Comparison of ENCODE assay signal across 1 cellular context in the genomic region with DNA sequence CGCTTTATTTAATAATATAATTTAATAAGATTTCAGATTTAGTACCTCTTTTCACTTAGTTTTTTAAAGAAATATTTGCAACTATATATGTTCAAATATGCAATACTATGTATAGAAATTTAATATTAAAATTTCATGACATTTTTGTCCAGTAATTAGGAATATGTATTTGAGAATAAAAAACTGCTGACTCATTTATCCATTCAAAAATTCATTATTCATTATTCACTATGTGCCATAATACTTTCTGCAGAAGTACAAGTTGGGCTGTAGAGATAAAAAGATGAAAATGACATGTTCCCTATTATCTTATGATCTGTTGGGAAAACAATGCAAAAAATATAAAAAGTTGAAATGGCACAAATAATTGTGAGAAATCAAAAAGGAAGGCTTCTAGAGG.
TF ChIP-seq lines count a peak whose summit lies in the region.

No MANE protein-coding gene starts in this region.

TF ChIP-seq in HepG2, 621 proteins besides CTCF, POLR2A, EP300 and RAD21:
- TF ChIP-seq ATRX (CRISPR knock-in tag; IDR thresholded peaks at IDR 0.05; ENCODE audit: borderline replicate concordance) (no peak), NFE2L2 (IDR thresholded peaks at IDR 0.05; ENCODE audit: low read length) (0 out of 2 replicates have a peak, but pooled peaks have one; percentile 12), CC2D1A (CRISPR knock-in tag; IDR thresholded peaks at IDR 0.05) (no peak), MAFK (conservative IDR thresholded peaks at IDR 0.05 in 1 of 2, IDR thresholded peaks at IDR 0.05 in 1 of 2; ENCODE audit: low read length in 2 of 2) (peak in 1 of 2 experiments; percentile 76; a peak in 3 of 4 replicates), ZNF768 (CRISPR knock-in tag; IDR thresholded peaks at IDR 0.05) (no peak), MAFF (IDR thresholded peaks at IDR 0.05; ENCODE audit: low read depth, low read length) (peak; percentile 46; the same call in 1 of the 2 replicates), ZNF441 (CRISPR knock-in tag; IDR thresholded peaks at IDR 0.05; ENCODE audit: borderline replicate concordance) (no peak), ZNF850 (CRISPR knock-in tag; conservative IDR thresholded peaks at IDR 0.05) (no peak), RBAK (CRISPR knock-in tag; IDR thresholded peaks at IDR 0.05) (no peak), ZNF749 (CRISPR knock-in tag; IDR thresholded peaks at IDR 0.05; ENCODE audit: borderline replicate concordance) (no peak), ZFP41 (CRISPR knock-in tag; IDR thresholded peaks at IDR 0.05; ENCODE audit: borderline replicate concordance) (no peak), TCF12 (IDR thresholded peaks at IDR 0.05) (no peak), TCF12 (CRISPR knock-in tag; IDR thresholded peaks at IDR 0.05) (no peak)
- TF ChIP-seq, protein P1, sequence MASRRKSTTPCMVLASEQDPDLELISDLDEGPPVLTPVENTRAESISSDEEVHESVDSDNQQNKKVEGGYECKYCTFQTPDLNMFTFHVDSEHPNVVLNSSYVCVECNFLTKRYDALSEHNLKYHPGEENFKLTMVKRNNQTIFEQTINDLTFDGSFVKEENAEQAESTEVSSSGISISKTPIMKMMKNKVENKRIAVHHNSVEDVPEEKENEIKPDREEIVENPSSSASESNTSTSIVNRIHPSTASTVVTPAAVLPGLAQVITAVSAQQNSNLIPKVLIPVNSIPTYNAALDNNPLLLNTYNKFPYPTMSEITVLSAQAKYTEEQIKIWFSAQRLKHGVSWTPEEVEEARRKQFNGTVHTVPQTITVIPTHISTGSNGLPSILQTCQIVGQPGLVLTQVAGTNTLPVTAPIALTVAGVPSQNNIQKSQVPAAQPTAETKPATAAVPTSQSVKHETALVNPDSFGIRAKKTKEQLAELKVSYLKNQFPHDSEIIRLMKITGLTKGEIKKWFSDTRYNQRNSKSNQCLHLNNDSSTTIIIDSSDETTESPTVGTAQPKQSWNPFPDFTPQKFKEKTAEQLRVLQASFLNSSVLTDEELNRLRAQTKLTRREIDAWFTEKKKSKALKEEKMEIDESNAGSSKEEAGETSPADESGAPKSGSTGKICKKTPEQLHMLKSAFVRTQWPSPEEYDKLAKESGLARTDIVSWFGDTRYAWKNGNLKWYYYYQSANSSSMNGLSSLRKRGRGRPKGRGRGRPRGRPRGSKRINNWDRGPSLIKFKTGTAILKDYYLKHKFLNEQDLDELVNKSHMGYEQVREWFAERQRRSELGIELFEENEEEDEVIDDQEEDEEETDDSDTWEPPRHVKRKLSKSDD (CRISPR knock-in tag; IDR thresholded peaks at IDR 0.05; ENCODE audit: low read depth): no peak
- TF ChIP-seq, protein P2, sequence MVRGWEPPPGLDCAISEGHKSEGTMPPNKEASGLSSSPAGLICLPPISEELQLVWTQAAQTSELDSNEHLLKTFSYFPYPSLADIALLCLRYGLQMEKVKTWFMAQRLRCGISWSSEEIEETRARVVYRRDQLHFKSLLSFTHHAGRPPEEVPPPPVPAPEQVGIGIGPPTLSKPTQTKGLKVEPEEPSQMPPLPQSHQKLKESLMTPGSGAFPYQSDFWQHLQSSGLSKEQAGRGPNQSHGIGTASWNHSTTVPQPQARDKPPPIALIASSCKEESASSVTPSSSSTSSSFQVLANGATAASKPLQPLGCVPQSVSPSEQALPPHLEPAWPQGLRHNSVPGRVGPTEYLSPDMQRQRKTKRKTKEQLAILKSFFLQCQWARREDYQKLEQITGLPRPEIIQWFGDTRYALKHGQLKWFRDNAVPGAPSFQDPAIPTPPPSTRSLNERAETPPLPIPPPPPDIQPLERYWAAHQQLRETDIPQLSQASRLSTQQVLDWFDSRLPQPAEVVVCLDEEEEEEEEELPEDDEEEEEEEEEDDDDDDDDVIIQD (CRISPR knock-in tag; IDR thresholded peaks at IDR 0.05; ENCODE audit: low read depth): no peak
